In genomic region chr10:77165445-77166316, GRCh38 we compare ENCODE assay signal across 1 cellular context.
TF ChIP-seq lines count a peak whose summit lies in the region.

No MANE protein-coding gene starts in this region.

TF ChIP-seq in WTC11, 78 proteins besides CTCF, POLR2A, EP300 and RAD21 (continued from another document):
- no peak for TF ChIP-seq ATF2 (CRISPR knock-in tag; IDR thresholded peaks at IDR 0.05; ENCODE audit: borderline replicate concordance, low read depth)
- no peak for TF ChIP-seq ETV6 (CRISPR knock-in tag; IDR thresholded peaks at IDR 0.05)
- TF ChIP-seq PRRX2 (CRISPR knock-in tag; IDR thresholded peaks at IDR 0.05): no peak
- no peak for TF ChIP-seq NFYB (CRISPR knock-in tag; conservative IDR thresholded peaks at IDR 0.05; ENCODE audit: low read depth)
- TF ChIP-seq ATF3 (CRISPR knock-in tag; conservative IDR thresholded peaks at IDR 0.05): no peak
- TF ChIP-seq ZNF671 (CRISPR knock-in tag; IDR thresholded peaks at IDR 0.05): no peak
